ENCODE assay signal across 15 cellular contexts in the genomic region with DNA sequence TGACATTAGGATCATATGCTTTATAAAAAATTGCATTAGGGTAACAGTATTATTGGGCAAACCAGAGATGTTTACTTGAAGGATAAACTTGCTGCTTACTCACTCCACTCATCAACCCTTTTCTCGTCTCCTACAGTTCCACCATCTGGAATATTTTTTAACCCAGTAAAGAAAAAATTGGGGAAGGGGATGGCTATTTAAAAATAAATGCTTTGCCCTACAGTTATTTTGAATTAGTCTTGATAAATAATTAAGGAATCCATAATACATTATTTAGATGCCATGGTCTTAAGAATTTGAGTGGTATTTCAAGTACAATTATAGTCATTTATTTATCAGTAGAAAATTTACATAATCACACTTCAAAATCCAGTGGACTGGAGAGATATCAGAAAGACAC.
DNase-seq lines count a peak whose midpoint lies in the region; ATAC-seq and TF ChIP-seq lines count a peak whose summit lies in the region.
"Had no signal": no experiment of that assay in that cellular context is flagged by ENCODE, and none has a peak within 500 bp of the region (broad histone marks: within the 10 kb centered on the region; RNA-seq: fewer than 3 reads in every experiment).

No MANE protein-coding gene starts in this region.

- H3K79me2 ChIP-seq in neural cell (replicated peaks; ENCODE audit: insufficient read depth, low read length) = peaks cover 96% of the 10 kb centered on the region

- no peak overlapping the region for H2AFZ ChIP-seq in neural cell (ENCODE audit: low read depth, low read length)

- H3K27me3 Mint-ChIP-seq in activated naive CD8-positive, alpha-beta T cell treated with anti-CD3 and anti-CD28 coated beads, Interleukin-2, amount 50 U/mL, for 24 hours = peaks cover 50% of the 10 kb centered on the region

- no peak overlapping the region for H3K4me2 ChIP-seq in neural cell (ENCODE audit: low read length)
- H3K4me2 ChIP-seq: BLaER1 had no signal

- peak overlapping the region; percentile 35 for H3K4me3 ChIP-seq in neural cell (ENCODE audit: low read length)
- no peak overlapping the region for H3K4me3 ChIP-seq in left lung
- H3K4me3 ChIP-seq: BLaER1, GM12878 had no signal

- no peak for TF ChIP-seq CTCF in neural cell (IDR thresholded peaks at IDR 0.05; ENCODE audit: poor library complexity, severe bottlenecking)
- TF ChIP-seq CTCF in left lung (IDR thresholded peaks at IDR 0.05) = no peak

- H3K4me1 ChIP-seq in left lung = peaks cover 6 to 9% of the 10 kb centered on the region in 2 donors

- no peaks in the 10 kb centered on the region for H4K20me1 ChIP-seq in neural cell (ENCODE audit: insufficient read depth)

- no peaks in the 10 kb centered on the region for H3K9me2 ChIP-seq in neural cell (ENCODE audit: insufficient read depth, low read length)

- H3F3A ChIP-seq in neural cell (ENCODE audit: insufficient read depth, low read length, poor library complexity, severe bottlenecking) = peaks cover 3% of the 10 kb centered on the region

- H3K27me3 ChIP-seq in neural cell (ENCODE audit: insufficient read depth, low read depth, low read length) (no peaks in the 10 kb centered on the region), left lung (peaks cover 58 to 99% of the 10 kb centered on the region in 2 donors)

- H3K27ac ChIP-seq in caudate nucleus (ENCODE audit: low read depth, low read length) (peak overlapping the region; percentile 95), neural cell (ENCODE audit: low read length) (peak overlapping the region; percentile 100), left lung (no peak overlapping the region)
- H3K27ac ChIP-seq: BLaER1 had no signal

- peaks cover 11% of the 10 kb centered on the region for H3K9me3 Mint-ChIP-seq in activated naive CD8-positive, alpha-beta T cell treated with anti-CD3 and anti-CD28 coated beads, Interleukin-2, amount 50 U/mL, for 24 hours
- H3K9me3 Mint-ChIP-seq: HFFc6 had no signal

- no peak for TF ChIP-seq EP300 in neural cell (conservative IDR thresholded peaks at IDR 0.05; ENCODE audit: poor library complexity, severe bottlenecking)

- peak; percentile 2 for DNase-seq in NCI-H2171 treated with DMSO at 0.1 percent for 48 hours (lab: John Stamatoyannopoulos, UW)
- no peak for DNase-seq in NCI-H2171 (lab: John Stamatoyannopoulos, UW)
- no peak for DNase-seq in caudate nucleus (lab: John Stamatoyannopoulos, UW)
- DNase-seq in occipital lobe (lab: John Stamatoyannopoulos, UW) = no peak
- DNase-seq in activated naive CD8-positive, alpha-beta T cell treated with anti-CD3 and anti-CD28 coated beads, Interleukin-2, amount 50 U/mL, for 24 hours = no peak
- DNase-seq in left lung = no peak
- DNase-seq: 8988T; AML-193; Caco-2; CD8-positive, alpha-beta memory T cell; HCEC 1CT; HFFc6 had no signal

- H3K4me1 Mint-ChIP-seq in activated naive CD8-positive, alpha-beta T cell treated with anti-CD3 and anti-CD28 coated beads, Interleukin-2, amount 50 U/mL, for 24 hours = peaks cover 9% of the 10 kb centered on the region

- no peak overlapping the region for H3K27ac Mint-ChIP-seq in activated naive CD8-positive, alpha-beta T cell treated with anti-CD3 and anti-CD28 coated beads, Interleukin-2, amount 50 U/mL, for 24 hours
- H3K27ac Mint-ChIP-seq: CD8-positive, alpha-beta memory T cell; HFFc6 had no signal

- H3K9me3 ChIP-seq in neural cell (ENCODE audit: low read length) (no peaks in the 10 kb centered on the region), left lung (no peaks in the 10 kb centered on the region)
- H3K9me3 ChIP-seq: Caco-2 had no signal

- intact Hi-C loops in left lung (cut with DNase I) = no loop called here

- H3K9ac ChIP-seq in neural cell (ENCODE audit: low read length) = no peak overlapping the region
- H3K9ac ChIP-seq: BLaER1 had no signal

- no peak for TF ChIP-seq RAD21 in neural cell (conservative IDR thresholded peaks at IDR 0.05)

- H3K36me3 Mint-ChIP-seq in activated naive CD8-positive, alpha-beta T cell treated with anti-CD3 and anti-CD28 coated beads, Interleukin-2, amount 50 U/mL, for 24 hours (ENCODE audit: low read depth) = peaks cover 5% of the 10 kb centered on the region
- H3K36me3 Mint-ChIP-seq: CD8-positive, alpha-beta memory T cell had no signal

- no peak overlapping the region for H3K4me3 Mint-ChIP-seq in activated naive CD8-positive, alpha-beta T cell treated with anti-CD3 and anti-CD28 coated beads, Interleukin-2, amount 50 U/mL, for 24 hours
- H3K4me3 Mint-ChIP-seq: CD8-positive, alpha-beta memory T cell; HFFc6 had no signal

- H3K36me3 ChIP-seq in neural cell (ENCODE audit: insufficient read depth, low read length) (no peaks in the 10 kb centered on the region), left lung (no peaks in the 10 kb centered on the region)
- H3K36me3 ChIP-seq: BLaER1 had no signal

- no peak for ATAC-seq in activated naive CD8-positive, alpha-beta T cell treated with anti-CD3 and anti-CD28 coated beads, Interleukin-2, amount 50 U/mL, for 24 hours
- no peak for ATAC-seq in left lung
- ATAC-seq: GM12878 had no signal

TF ChIP-seq in neural cell, 6 proteins besides CTCF, POLR2A, EP300 and RAD21:
- TF ChIP-seq MXI1 (conservative IDR thresholded peaks at IDR 0.05; ENCODE audit: poor library complexity, severe bottlenecking) (no peak), TAF1 (IDR thresholded peaks at IDR 0.05; ENCODE audit: low read depth) (no peak), SMC3 (conservative IDR thresholded peaks at IDR 0.05; ENCODE audit: poor library complexity) (no peak), EZH2 (IDR thresholded peaks at IDR 0.05; ENCODE audit: borderline replicate concordance, insufficient read depth, low read length, poor library complexity, severe bottlenecking) (no peak), POLR2AphosphoS5 (IDR thresholded peaks at IDR 0.05) (no peak)
- TF ChIP-seq, protein P1, sequence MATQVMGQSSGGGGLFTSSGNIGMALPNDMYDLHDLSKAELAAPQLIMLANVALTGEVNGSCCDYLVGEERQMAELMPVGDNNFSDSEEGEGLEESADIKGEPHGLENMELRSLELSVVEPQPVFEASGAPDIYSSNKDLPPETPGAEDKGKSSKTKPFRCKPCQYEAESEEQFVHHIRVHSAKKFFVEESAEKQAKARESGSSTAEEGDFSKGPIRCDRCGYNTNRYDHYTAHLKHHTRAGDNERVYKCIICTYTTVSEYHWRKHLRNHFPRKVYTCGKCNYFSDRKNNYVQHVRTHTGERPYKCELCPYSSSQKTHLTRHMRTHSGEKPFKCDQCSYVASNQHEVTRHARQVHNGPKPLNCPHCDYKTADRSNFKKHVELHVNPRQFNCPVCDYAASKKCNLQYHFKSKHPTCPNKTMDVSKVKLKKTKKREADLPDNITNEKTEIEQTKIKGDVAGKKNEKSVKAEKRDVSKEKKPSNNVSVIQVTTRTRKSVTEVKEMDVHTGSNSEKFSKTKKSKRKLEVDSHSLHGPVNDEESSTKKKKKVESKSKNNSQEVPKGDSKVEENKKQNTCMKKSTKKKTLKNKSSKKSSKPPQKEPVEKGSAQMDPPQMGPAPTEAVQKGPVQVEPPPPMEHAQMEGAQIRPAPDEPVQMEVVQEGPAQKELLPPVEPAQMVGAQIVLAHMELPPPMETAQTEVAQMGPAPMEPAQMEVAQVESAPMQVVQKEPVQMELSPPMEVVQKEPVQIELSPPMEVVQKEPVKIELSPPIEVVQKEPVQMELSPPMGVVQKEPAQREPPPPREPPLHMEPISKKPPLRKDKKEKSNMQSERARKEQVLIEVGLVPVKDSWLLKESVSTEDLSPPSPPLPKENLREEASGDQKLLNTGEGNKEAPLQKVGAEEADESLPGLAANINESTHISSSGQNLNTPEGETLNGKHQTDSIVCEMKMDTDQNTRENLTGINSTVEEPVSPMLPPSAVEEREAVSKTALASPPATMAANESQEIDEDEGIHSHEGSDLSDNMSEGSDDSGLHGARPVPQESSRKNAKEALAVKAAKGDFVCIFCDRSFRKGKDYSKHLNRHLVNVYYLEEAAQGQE (IDR thresholded peaks at IDR 0.05; ENCODE audit: borderline replicate concordance) = no peak

Comparison
In these comparisons a context has a peak if more than half of its experiments do, and no peak if none do; other contexts are left out.
1. H3K27ac ChIP-seq: peak in caudate nucleus (single experiment) and neural cell (single experiment); none in left lung (0 of 2).